10 cellular contexts compared by ENCODE assay signal in the genomic region with DNA sequence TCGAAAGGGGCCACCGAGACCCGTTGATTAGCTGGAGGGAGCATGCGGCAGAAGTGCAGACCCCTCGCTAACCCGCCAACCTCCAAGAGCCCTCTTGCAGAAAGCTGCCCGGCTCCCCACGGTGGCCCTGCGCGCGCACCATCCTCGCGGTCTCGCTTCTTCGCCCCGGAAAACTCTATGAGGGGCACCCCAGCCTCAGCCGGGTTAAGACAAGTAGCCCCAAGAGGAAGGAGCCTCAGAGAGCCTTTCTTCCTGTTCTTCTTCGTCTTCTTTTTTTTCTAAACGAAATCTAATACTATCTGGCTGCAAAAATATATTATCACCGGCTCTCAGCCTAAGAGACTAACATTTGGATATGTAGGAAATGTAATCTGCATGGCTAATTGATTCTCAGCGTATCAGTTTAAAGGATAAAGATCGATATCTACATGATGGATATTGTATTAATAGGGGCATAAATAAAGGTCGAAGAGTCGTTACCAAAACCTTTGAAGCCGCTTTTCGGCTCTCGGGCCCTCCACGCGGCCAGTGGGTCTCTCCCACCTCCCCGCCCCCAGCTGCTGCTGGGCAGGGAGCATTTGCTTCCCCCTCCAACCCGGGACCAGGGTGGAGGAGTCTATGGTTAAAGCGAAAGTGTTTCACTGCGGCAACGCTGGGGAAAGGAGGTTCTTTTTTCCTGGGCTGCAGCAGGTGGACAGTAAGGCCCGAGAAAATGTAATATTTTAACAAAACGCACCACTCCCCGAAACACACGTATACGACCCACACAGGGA. TPM values are rescaled to one million over a fixed set of nuclear protein-coding genes. Genes with fewer than 3 reads are reported as not detected.
DNase-seq lines count a peak whose midpoint lies in the region; ATAC-seq lines count a peak whose summit lies in the region.
"Had no signal": no experiment of that assay in that cellular context is flagged by ENCODE, and none has a peak within 500 bp of the region (broad histone marks: within the 10 kb centered on the region; RNA-seq: fewer than 3 reads in every experiment).

No MANE protein-coding gene starts in this region.

- peaks cover 1% of the 10 kb centered on the region for H3K9me3 Mint-ChIP-seq in activated CD4-positive, alpha-beta T cell treated with anti-CD3 and anti-CD28 coated beads for 36 hours (ENCODE audit: low read depth)

- H3K27ac ChIP-seq in iPS-20b (ENCODE audit: low read length) (no peak overlapping the region), stomach smooth muscle (ENCODE audit: low read length) (no peak overlapping the region)

- intact Hi-C loops in activated CD4-positive, alpha-beta T cell treated with anti-CD3 and anti-CD28 coated beads for 36 hours (cut with DNase I, micrococcal nuclease), result loop anchor here in 1 of 2 experiments (1.0 to 5.0 kb wide), 3 partner anchors 9 to 248 kb away; no protein-coding TSS in a partner anchor

- H3K36me3 Mint-ChIP-seq in activated CD4-positive, alpha-beta T cell treated with anti-CD3 and anti-CD28 coated beads for 36 hours (ENCODE audit: low read depth), result peaks cover 3% of the 10 kb centered on the region

- H3K9ac ChIP-seq in iPS-20b (ENCODE audit: low read depth, low read length) (no peak overlapping the region), stomach smooth muscle (ENCODE audit: low read length in 2 of 2) (no peak overlapping the region)

- H3K4me3 Mint-ChIP-seq in activated CD4-positive, alpha-beta T cell treated with anti-CD3 and anti-CD28 coated beads for 36 hours, result peak overlapping the region; percentile 62

- ATAC-seq in activated CD4-positive, alpha-beta T cell treated with anti-CD3 and anti-CD28 coated beads for 36 hours, result peak; percentile 42
- no peak for ATAC-seq in HG02938 (IDR thresholded peaks at IDR 0.05; ENCODE audit: unreplicated experiment)
- ATAC-seq in GM19395 (IDR thresholded peaks at IDR 0.05; ENCODE audit: unreplicated experiment), result no peak
- ATAC-seq: K562 had no signal

- DNase-seq in activated CD4-positive, alpha-beta T cell treated with anti-CD3 and anti-CD28 coated beads for 36 hours, result no peak
- DNase-seq in activated CD4-positive, alpha-beta T cell treated with anti-CD3 and anti-CD28 coated beads, Interleukin-2, amount 50 U/mL, for 48 hours, result no peak
- DNase-seq in UCSD-AML1 (lab: John Stamatoyannopoulos, UW; ENCODE audit: unreplicated experiment) (peak; percentile 35), occipital lobe (lab: John Stamatoyannopoulos, UW) (no peak)

- CTCF ChIA-PET in activated CD4-positive, alpha-beta T cell treated with anti-CD3 and anti-CD28 coated beads for 36 hours (lab: Charles Lee), result no interaction called here

- H3K4me3 ChIP-seq in iPS-20b (ENCODE audit: low read length), result peak overlapping the region; percentile 36; the same call in 1 of the 2 replicates
- H3K4me3 ChIP-seq in stomach smooth muscle (ENCODE audit: low read length in 2 of 2), result peak overlapping the region; percentile 72 to 75
- H3K4me3 ChIP-seq: K562 had no signal

- POLR2A ChIA-PET in activated CD4-positive, alpha-beta T cell treated with anti-CD3 and anti-CD28 coated beads for 36 hours (lab: Charles Lee), result no interaction called here

- H3K36me3 ChIP-seq in iPS-20b (ENCODE audit: insufficient read depth, low read depth, low read length) (no peaks in the 10 kb centered on the region), stomach smooth muscle (ENCODE audit: control insufficient read depth in 2 of 2, insufficient read depth in 2 of 2, low read length in 2 of 2) (no peaks in the 10 kb centered on the region)

- peaks cover 13% of the 10 kb centered on the region; the same call in 1 of the 2 replicates for H3K4me1 ChIP-seq in iPS-20b (ENCODE audit: insufficient read depth, low read length)
- H3K4me1 ChIP-seq in stomach smooth muscle (ENCODE audit: control insufficient read depth, insufficient read depth, low read length), result peaks cover 30% of the 10 kb centered on the region

- H3K27me3 Mint-ChIP-seq in activated CD4-positive, alpha-beta T cell treated with anti-CD3 and anti-CD28 coated beads for 36 hours, result peaks cover 90% of the 10 kb centered on the region

- H3K27me3 ChIP-seq in iPS-20b (ENCODE audit: insufficient read depth, low read length), result peaks cover 100% of the 10 kb centered on the region
- peaks cover 98 to 99% of the 10 kb centered on the region in 2 donors for H3K27me3 ChIP-seq in stomach smooth muscle (ENCODE audit: control insufficient read depth in 1 of 2, insufficient read depth in 2 of 2, low read length in 2 of 2)

- H3K9me3 ChIP-seq in iPS-20b (ENCODE audit: insufficient read depth, low read depth, low read length), result peaks cover 7% of the 10 kb centered on the region; the same call in 1 of the 2 replicates
- H3K9me3 ChIP-seq in stomach smooth muscle (ENCODE audit: control insufficient read depth in 2 of 2, low read length in 2 of 2), result no peaks in the 10 kb centered on the region

- peaks cover 25% of the 10 kb centered on the region for H3K4me1 Mint-ChIP-seq in activated CD4-positive, alpha-beta T cell treated with anti-CD3 and anti-CD28 coated beads for 36 hours

- H3K27ac Mint-ChIP-seq in activated CD4-positive, alpha-beta T cell treated with anti-CD3 and anti-CD28 coated beads for 36 hours, result no peak overlapping the region

RNA-seq across cellular contexts. Expression of a gene that starts 6.1 kb away (rescaled TPM):
- total RNA-seq in activated CD4-positive, alpha-beta T cell treated with anti-CD3 and anti-CD28 coated beads for 36 hours, result not detected
- total RNA-seq in occipital lobe, result 0.31 TPM
- total RNA-seq: K562, renal cortical epithelial cell had no signal
